ENCODE assay signal across 23 cellular contexts in the genomic region with DNA sequence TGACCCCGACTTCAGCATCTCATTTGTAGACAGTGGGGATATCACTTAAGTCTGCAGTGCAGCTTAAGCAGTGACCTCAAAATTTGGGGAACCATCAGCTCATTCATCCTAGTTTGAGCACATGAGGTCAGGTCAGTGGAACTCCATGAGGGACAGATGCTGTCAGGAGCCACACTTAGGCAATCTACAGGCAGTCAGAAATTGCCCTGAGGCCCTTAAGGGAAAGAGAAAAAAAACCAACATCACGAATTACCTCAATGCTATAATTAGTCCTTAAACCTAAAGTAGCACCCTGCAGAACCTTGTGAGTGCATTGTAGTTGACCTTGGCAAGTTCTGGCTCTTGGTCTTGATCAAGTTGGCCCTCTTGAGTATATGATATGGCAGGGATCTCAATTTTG. TPM values are rescaled to one million over a fixed set of nuclear protein-coding genes. Genes with fewer than 3 reads are reported as not detected.
"Had no signal": no experiment of that assay in that cellular context is flagged by ENCODE, and none has a peak within 500 bp of the region (broad histone marks: within the 10 kb centered on the region; RNA-seq: fewer than 3 reads in every experiment).

No MANE protein-coding gene starts in this region.

- H3K27me3 ChIP-seq: adrenal gland, brain microvascular endothelial cell, esophagus muscularis mucosa, foreskin keratinocyte, testis, transverse colon had no signal

- FAIRE-seq: astrocyte had no signal

- DNase-seq: activated CD4-positive, alpha-beta memory T cell treated with anti-CD3 and anti-CD28 coated beads, Interleukin-2, amount 10 ng/mL, durations not matched to agents 7 days and 5 days; activated CD4-positive, alpha-beta T cell treated with anti-CD3 and anti-CD28 coated beads, Interleukin-2, amount 10 ng/mL, durations not matched to agents 7 days and 5 days; activated CD4-positive, CD25-positive, alpha-beta regulatory T cell treated with anti-CD3 and anti-CD28 coated beads, Interleukin-2, amount 50 U/mL, for 72 hours; activated naive CD4-positive, alpha-beta T cell treated with anti-CD3 and anti-CD28 coated beads for 36 hours; activated naive CD8-positive, alpha-beta T cell treated with anti-CD3 and anti-CD28 coated beads for 36 hours; brain microvascular endothelial cell; caudate nucleus; foreskin keratinocyte; mammary epithelial cell; naive thymus-derived CD8-positive, alpha-beta T cell; nucleus accumbens; psoas muscle; stimulated activated CD4-positive, alpha-beta T cell treated with anti-CD3 and anti-CD28 coated beads, Interleukin-12 subunit alpha, Interleukin-12 subunit beta, amount 100 ng/mL, for 4 hours; stimulated activated CD4-positive, alpha-beta T cell treated with anti-CD3 and anti-CD28 coated beads, Interleukin-4, amount 100 ng/mL, for 1 hour; stimulated activated naive CD8-positive, alpha-beta T cell treated with anti-CD3 and anti-CD28 coated beads, Interleukin-15, Interleukin-2, amounts not matched to agents 100 U/mL and 50 U/mL, for 24 hours; T-helper 2 cell; testis; transverse colon had no signal

- H3K27ac ChIP-seq: adrenal gland, brain microvascular endothelial cell, esophagus muscularis mucosa, foreskin keratinocyte, parathyroid adenoma, psoas muscle, skin epidermis, testis, transverse colon had no signal

- H2AFZ ChIP-seq: parathyroid adenoma had no signal

- H3K4me3 ChIP-seq: adrenal gland, esophagus muscularis mucosa, psoas muscle, skin epidermis, testis, transverse colon had no signal

- H3K9ac ChIP-seq: parathyroid adenoma had no signal

- ATAC-seq: foreskin keratinocyte; naive thymus-derived CD8-positive, alpha-beta T cell; psoas muscle; stimulated activated naive CD8-positive, alpha-beta T cell treated with anti-CD3 and anti-CD28 coated beads, Interleukin-15, Interleukin-2, amounts not matched to agents 100 U/mL and 50 U/mL, for 24 hours had no signal

- H3K4me1 ChIP-seq: adrenal gland, foreskin keratinocyte, parathyroid adenoma, psoas muscle, testis, transverse colon had no signal

- H3K9me3 ChIP-seq: adrenal gland, esophagus muscularis mucosa, psoas muscle, testis, transverse colon had no signal

RNA-seq across cellular contexts. Expression of gene TMEM74B, which starts 21.1 kb away (rescaled TPM):
- total RNA-seq: naive thymus-derived CD8-positive, alpha-beta T cell had no signal
- polyA plus RNA-seq: naive thymus-derived CD8-positive, alpha-beta T cell had no signal

RNA-seq across cellular contexts. Expression of gene C20orf202, which starts 39.6 kb away (rescaled TPM):
- total RNA-seq: activated CD4-positive, alpha-beta memory T cell treated with anti-CD3 and anti-CD28 coated beads, Interleukin-2, amount 10 ng/mL, durations not matched to agents 7 days and 5 days; activated CD4-positive, alpha-beta T cell treated with anti-CD3 and anti-CD28 coated beads, Interleukin-2, amount 10 ng/mL, durations not matched to agents 7 days and 5 days; activated naive CD4-positive, alpha-beta T cell treated with anti-CD3 and anti-CD28 coated beads for 36 hours; activated naive CD8-positive, alpha-beta T cell treated with anti-CD3 and anti-CD28 coated beads for 36 hours; astrocyte; foreskin keratinocyte; mammary epithelial cell had no signal
- polyA plus RNA-seq: foreskin keratinocyte; mammary epithelial cell; naive thymus-derived CD8-positive, alpha-beta T cell had no signal
